In genomic region chr3:123961508-123961856, GRCh38 we compare ENCODE assay signal across 8 cellular contexts. TPM values are rescaled to one million over a fixed set of nuclear protein-coding genes. Genes with fewer than 3 reads are reported as not detected.
DNase-seq lines count a peak whose midpoint lies in the region; ATAC-seq, FAIRE-seq and TF ChIP-seq lines count a peak whose summit lies in the region.

No MANE protein-coding gene starts in this region.

- peak overlapping the region; percentile 94 for H3K4me3 Mint-ChIP-seq in T-helper 17 cell

- TF ChIP-seq POLR2A in GM12892 (IDR thresholded peaks at IDR 0.05; ENCODE audit: low read depth, low read length) = no peak

- peak overlapping the region; percentile 87 to 98 for H3K4me3 ChIP-seq in foreskin fibroblast (ENCODE audit: low read depth in 1 of 2, low read length in 2 of 2)
- H3K4me3 ChIP-seq in skeletal muscle cell (ENCODE audit: low read depth, low read length) = peak overlapping the region; percentile 80

- peaks cover 3% of the 10 kb centered on the region for H3K36me3 Mint-ChIP-seq in T-helper 17 cell (ENCODE audit: low read depth)

- peak overlapping the region; percentile 94 for H3K27ac Mint-ChIP-seq in T-helper 17 cell

- no peaks in the 10 kb centered on the region for H3K9me3 ChIP-seq in T-helper 17 cell (ENCODE audit: control insufficient read depth, low read length, poor library complexity, severe bottlenecking)

- no peak for DNase-seq in GM12892 (ENCODE audit: insufficient read length)
- DNase-seq in T-helper 17 cell = no peak
- DNase-seq in foreskin fibroblast = no peak
- DNase-seq in skeletal muscle cell (ENCODE audit: low read depth) = no peak
- no peak for DNase-seq in HT-29 (ENCODE audit: low spot score)
- DNase-seq in NCI-H345 (lab: John Stamatoyannopoulos, UW) = no peak
- DNase-seq in HK-2 (ENCODE audit: unreplicated experiment) = no peak

- peaks cover 7% of the 10 kb centered on the region for H3K4me1 Mint-ChIP-seq in T-helper 17 cell

- TF ChIP-seq CTCF in foreskin fibroblast (IDR thresholded peaks at IDR 0.05; ENCODE audit: low read depth, low read length) = no peak

- H3K27me3 Mint-ChIP-seq in T-helper 17 cell = peaks cover 14% of the 10 kb centered on the region

- ATAC-seq in T-helper 17 cell (no peak), GM21723 (IDR thresholded peaks at IDR 0.05; ENCODE audit: unreplicated experiment) (no peak)

- peak; percentile 68 for FAIRE-seq in GM12892 (lab: Jason Lieb, UNC)

RNA-seq across cellular contexts. Expression of gene CCDC14, which starts 0.5 kb away (rescaled TPM):
- polyA plus RNA-seq in GM12892 (2012; ENCODE audit: missing spikeins) = 55.8 TPM
- total RNA-seq in T-helper 17 cell = 10 to 100 TPM; 22.9 to 26.5 TPM
- 30.5 and 33.0 TPM in 2 replicates for total RNA-seq in HT-29 (2014; rRNA removed; shearing (Covaris generic))

RNA-seq across cellular contexts. Expression of gene ROPN1, which starts 30.4 kb away (rescaled TPM):
- polyA plus RNA-seq in GM12892 (2012; ENCODE audit: missing spikeins) = not detected
- total RNA-seq in T-helper 17 cell = not detected
- total RNA-seq in HT-29 (2014; rRNA removed; shearing (Covaris generic)) = not detected in 2 replicates
